In the genomic region with DNA sequence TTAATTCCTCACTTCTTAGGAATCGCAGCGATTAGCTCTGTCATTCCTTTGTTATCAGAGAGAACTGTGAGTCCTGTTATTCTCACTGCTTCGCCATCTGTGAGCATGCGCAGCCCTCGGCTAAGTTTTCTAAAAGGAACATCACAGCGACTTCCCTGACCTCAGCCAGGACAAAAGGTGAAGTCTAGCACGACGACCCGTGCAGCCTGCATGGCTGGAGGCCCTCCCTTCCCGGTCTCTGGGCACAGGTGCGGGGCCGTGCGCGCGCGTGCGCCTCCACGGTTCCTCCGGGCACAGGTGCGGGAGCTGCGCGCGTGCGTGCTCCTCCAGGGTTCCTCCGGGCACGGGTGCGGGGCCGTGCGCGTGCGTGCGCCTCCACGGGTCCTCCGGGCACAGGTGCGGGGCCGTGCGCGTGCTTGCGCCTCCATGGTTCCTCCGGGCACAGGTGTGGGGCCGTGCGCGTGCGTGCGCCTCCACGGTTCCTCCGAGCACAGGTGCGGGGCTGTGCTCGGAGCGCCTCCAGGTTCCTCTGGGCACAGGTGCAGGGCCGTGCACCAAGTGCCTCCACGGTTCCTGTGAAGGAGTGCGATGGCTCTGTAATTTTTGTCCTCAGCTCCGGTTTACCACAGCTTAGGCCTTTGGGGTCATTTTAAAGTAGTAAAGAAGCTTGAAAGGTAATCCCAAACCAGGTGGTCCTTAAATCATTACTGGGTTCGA, we compare ENCODE assay signal across 29 cellular contexts.
DNase-seq lines count a peak whose midpoint lies in the region; ATAC-seq, FAIRE-seq and TF ChIP-seq lines count a peak whose summit lies in the region.
"Had no signal": no experiment of that assay in that cellular context is flagged by ENCODE, and none has a peak within 500 bp of the region (broad histone marks: within the 10 kb centered on the region; RNA-seq: fewer than 3 reads in every experiment).

No MANE protein-coding gene starts in this region.

- H3K27me3 Mint-ChIP-seq in stimulated activated naive CD8-positive, alpha-beta T cell treated with anti-CD3 and anti-CD28 coated beads, Interleukin-15, amount 100 ng/mL, for 72 hours, result peaks cover 19% of the 10 kb centered on the region
- peaks cover 0 to 19% (median 5%) of the 10 kb centered on the region in 5 donors for H3K27me3 Mint-ChIP-seq in naive thymus-derived CD4-positive, alpha-beta T cell

- no peak overlapping the region for H3K4me3 Mint-ChIP-seq in stimulated activated naive CD8-positive, alpha-beta T cell treated with anti-CD3 and anti-CD28 coated beads, Interleukin-15, amount 100 ng/mL, for 72 hours
- H3K4me3 Mint-ChIP-seq in naive thymus-derived CD4-positive, alpha-beta T cell, result peak overlapping the region in 2 of 10 donors; percentile 1 to 81

- CTCF ChIA-PET in naive thymus-derived CD4-positive, alpha-beta T cell (lab: Charles Lee), result interaction anchor here (1.2 kb wide), 1 partner anchor 13 kb away, joined by 3 read pairs; no protein-coding TSS in a partner anchor

- no peak overlapping the region for H3K27ac ChIP-seq in pancreas
- H3K27ac ChIP-seq in naive thymus-derived CD4-positive, alpha-beta T cell (ENCODE audit: low read depth, low read length), result no peak overlapping the region
- no peak overlapping the region for H3K27ac ChIP-seq in small intestine (ENCODE audit: low read depth in 1 of 2, low read length in 1 of 2)
- H3K27ac ChIP-seq: BLaER1 treated with 17β-estradiol and CSF1 and Interleukin-3, amounts not matched to agents 10 nM and 100 nM; body of pancreas; heart left ventricle had no signal

- WGBS in pancreas, 2 donors, result 90 to 91% methylated on average over 55 of the region's 55 CpGs
- 91 to 92% (median 92%) methylated on average over 50 to 55 of the region's 55 CpGs for WGBS in small intestine, 3 donors

- no peak for TF ChIP-seq CTCF in pancreas (IDR thresholded peaks at IDR 0.05)

- no peak for DNase-seq in stimulated activated naive CD8-positive, alpha-beta T cell treated with anti-CD3 and anti-CD28 coated beads, Interleukin-15, amount 100 ng/mL, for 72 hours
- DNase-seq in stimulated activated naive CD8-positive, alpha-beta T cell treated with anti-CD3 and anti-CD28 coated beads, Interleukin-15, Interleukin-2, amounts not matched to agents 100 U/mL and 50 U/mL, for 24 hours, result no peak
- DNase-seq in head of caudate nucleus, result peak in 22 of 42 donors; percentile 8 to 62 (median 30)
- peak in 4 of 6 donors; percentile 1 to 36 (median 4) for DNase-seq in pancreas
- no peak for DNase-seq in naive thymus-derived CD4-positive, alpha-beta T cell
- no peak for DNase-seq in SIG-M5 (lab: John Stamatoyannopoulos, UW)
- DNase-seq in ACHN, result no peak
- DNase-seq in small intestine, result no peak
- DNase-seq: activated CD4-positive, alpha-beta T cell treated with anti-CD3 and anti-CD28 coated beads for 1 hour; COR-L47; effector CD4-positive, alpha-beta T cell; erythroblast; Kasumi-1; midbrain; MV-4-11; natural killer cell; NCI-H146; NCI-H2171; NCI-H510A treated with DMSO at 0.1 percent for 48 hours; T-helper 1 cell had no signal

- H3K9me3 ChIP-seq in pancreas (no peaks in the 10 kb centered on the region), small intestine (ENCODE audit: control insufficient read depth, low read depth) (no peaks in the 10 kb centered on the region)
- no peaks in the 10 kb centered on the region for H3K9me3 ChIP-seq in naive thymus-derived CD4-positive, alpha-beta T cell (ENCODE audit: control insufficient read depth in 2 of 3, low read length in 3 of 3)
- H3K9me3 ChIP-seq: body of pancreas, heart left ventricle had no signal

- H3K4me3 ChIP-seq in pancreas, result no peak overlapping the region
- no peak overlapping the region for H3K4me3 ChIP-seq in naive thymus-derived CD4-positive, alpha-beta T cell (ENCODE audit: low read length)
- H3K4me3 ChIP-seq in small intestine (ENCODE audit: low read depth in 1 of 2, low read length in 2 of 2), result no peak overlapping the region
- H3K4me3 ChIP-seq: BLaER1 treated with 17β-estradiol and CSF1 and Interleukin-3, amounts not matched to agents 10 nM and 100 nM; body of pancreas; heart left ventricle had no signal

- POLR2A ChIA-PET in naive thymus-derived CD4-positive, alpha-beta T cell (lab: Charles Lee), result interaction anchor here (0.6 to 0.8 kb wide), 2 partner anchors 15 to 124 kb away, joined by 3 read pairs; no protein-coding TSS in a partner anchor

- in situ Hi-C loops in ACHN (cut with HindIII; ENCODE audit: low pct_ligation_motif_present, low pct_unique_long_range_greater_than_20kb, low sequenced_read_pairs), result no loop called here

- no peaks in the 10 kb centered on the region for H3K36me3 Mint-ChIP-seq in naive thymus-derived CD4-positive, alpha-beta T cell
- H3K36me3 Mint-ChIP-seq: natural killer cell had no signal

- H3K27me3 ChIP-seq in pancreas (no peaks in the 10 kb centered on the region), small intestine (ENCODE audit: control insufficient read depth in 2 of 2, insufficient read depth in 2 of 2, low read length in 2 of 2) (no peaks in the 10 kb centered on the region)
- H3K27me3 ChIP-seq in naive thymus-derived CD4-positive, alpha-beta T cell (ENCODE audit: control insufficient read depth in 2 of 2, insufficient read depth in 2 of 2, low read length in 2 of 2), result no peaks in the 10 kb centered on the region
- H3K27me3 ChIP-seq: body of pancreas had no signal

- ATAC-seq in stimulated activated naive CD8-positive, alpha-beta T cell treated with anti-CD3 and anti-CD28 coated beads, Interleukin-15, amount 100 ng/mL, for 72 hours, result peak; percentile 41
- no peak for ATAC-seq in stimulated activated naive CD8-positive, alpha-beta T cell treated with anti-CD3 and anti-CD28 coated beads, Interleukin-15, Interleukin-2, amounts not matched to agents 100 U/mL and 50 U/mL, for 24 hours
- no peak for ATAC-seq in pancreas
- ATAC-seq in naive thymus-derived CD4-positive, alpha-beta T cell, result no peak
- ATAC-seq: body of pancreas, heart left ventricle, natural killer cell, Panc1 had no signal

- intact Hi-C loops in head of caudate nucleus (cut with DNase I), result loop anchor here (5.0 kb wide), 1 partner anchor 329 kb away; a partner anchor contains a TSS
- intact Hi-C loops in pancreas (cut with DNase I), result loop anchor here in 1 of 3 donors (10.0 kb wide), 1 partner anchor 331 kb away; a partner anchor contains a TSS
- intact Hi-C loops in naive thymus-derived CD4-positive, alpha-beta T cell (cut with micrococcal nuclease), result no loop called here

- no peak overlapping the region for H3K27ac Mint-ChIP-seq in stimulated activated naive CD8-positive, alpha-beta T cell treated with anti-CD3 and anti-CD28 coated beads, Interleukin-15, amount 100 ng/mL, for 72 hours
- no peak overlapping the region for H3K27ac Mint-ChIP-seq in naive thymus-derived CD4-positive, alpha-beta T cell
- H3K27ac Mint-ChIP-seq: activated T-helper 2 cell treated with anti-CD3 and anti-CD28 coated beads, Interferon-gamma antibody, Interleukin-2, Interleukin-4, amounts not matched to agents 10 μg/mL and 5 μg/mL and 100 μg/mL, durations not matched to agents 14 hours and 24 hours and 36 hours; natural killer cell; progenitor cell of endocrine pancreas had no signal

- H3K36me3 ChIP-seq in pancreas (no peaks in the 10 kb centered on the region), small intestine (ENCODE audit: control insufficient read depth in 2 of 2, insufficient read depth in 2 of 2, low read length in 2 of 2) (no peaks in the 10 kb centered on the region)
- no peaks in the 10 kb centered on the region for H3K36me3 ChIP-seq in naive thymus-derived CD4-positive, alpha-beta T cell (ENCODE audit: control insufficient read depth in 2 of 3, insufficient read depth in 3 of 3, low read length in 3 of 3)
- H3K36me3 ChIP-seq: BLaER1 treated with 17β-estradiol and CSF1 and Interleukin-3, amounts not matched to agents 10 nM and 100 nM; heart left ventricle had no signal

- no peaks in the 10 kb centered on the region for H3K9me3 Mint-ChIP-seq in stimulated activated naive CD8-positive, alpha-beta T cell treated with anti-CD3 and anti-CD28 coated beads, Interleukin-15, amount 100 ng/mL, for 72 hours
- H3K9me3 Mint-ChIP-seq in naive thymus-derived CD4-positive, alpha-beta T cell, result no peaks in the 10 kb centered on the region
- H3K9me3 Mint-ChIP-seq: activated T-helper 2 cell treated with anti-CD3 and anti-CD28 coated beads, Interferon-gamma antibody, Interleukin-2, Interleukin-4, amounts not matched to agents 10 μg/mL and 5 μg/mL and 100 μg/mL, durations not matched to agents 14 hours and 24 hours and 36 hours; natural killer cell had no signal

- FAIRE-seq in pancreas (lab: Jason Lieb, UNC), result no peak
- FAIRE-seq in small intestine (lab: Jason Lieb, UNC), result no peak
- FAIRE-seq: H54, TTC549, urothelium cell line had no signal

- peaks cover 19% of the 10 kb centered on the region for H3K4me1 Mint-ChIP-seq in stimulated activated naive CD8-positive, alpha-beta T cell treated with anti-CD3 and anti-CD28 coated beads, Interleukin-15, amount 100 ng/mL, for 72 hours
- H3K4me1 Mint-ChIP-seq in naive thymus-derived CD4-positive, alpha-beta T cell, result peaks cover 0 to 24% (median 11%) of the 10 kb centered on the region in 7 donors

- H3K4me1 ChIP-seq in pancreas (no peaks in the 10 kb centered on the region), small intestine (ENCODE audit: control insufficient read depth in 2 of 2, insufficient read depth in 1 of 2, low read depth in 1 of 2, low read length in 1 of 2) (no peaks in the 10 kb centered on the region)
- peaks cover 0 to 3% of the 10 kb centered on the region in 2 donors for H3K4me1 ChIP-seq in naive thymus-derived CD4-positive, alpha-beta T cell (ENCODE audit: control insufficient read depth in 2 of 2, insufficient read depth in 2 of 2, low read length in 2 of 2)

Comparison
In these comparisons a context has a peak if more than half of its experiments do, and no peak if none do; other contexts are left out.
1. DNase-seq: peak in head of caudate nucleus (22 of 42) and pancreas (4 of 6); none in stimulated activated naive CD8-positive, alpha-beta T cell treated with anti-CD3 and anti-CD28 coated beads, Interleukin-15, amount 100 ng/mL, for 72 hours (0 of 2), stimulated activated naive CD8-positive, alpha-beta T cell treated with anti-CD3 and anti-CD28 coated beads, Interleukin-15, Interleukin-2, amounts not matched to agents 100 U/mL and 50 U/mL, for 24 hours (single experiment), naive thymus-derived CD4-positive, alpha-beta T cell (0 of 9), SIG-M5 (single experiment), ACHN (single experiment) and small intestine (single experiment).